In genomic region chr12:92363295-92364146, GRCh38 we compare ENCODE assay signal across 1 cellular context.
TF ChIP-seq lines count a peak whose summit lies in the region.

No MANE protein-coding gene starts in this region.

TF ChIP-seq in K562, 482 proteins besides CTCF, POLR2A, EP300 and RAD21 (continued from another document and continues in another):
- TF ChIP-seq CUX1 (CRISPR knock-in tag; IDR thresholded peaks at IDR 0.05) (no peak), PBX2 (CRISPR knock-in tag; IDR thresholded peaks at IDR 0.05; ENCODE audit: low read depth) (no peak), PBX2 (tag; conservative IDR thresholded peaks at IDR 0.05; ENCODE audit: low read depth) (no peak), CBX8 (IDR thresholded peaks at IDR 0.05; ENCODE audit: borderline replicate concordance, extremely low read depth, low read depth, low read length, poor library complexity, severe bottlenecking) (no peak), MTA1 (IDR thresholded peaks at IDR 0.05; ENCODE audit: borderline replicate concordance) (no peak), POLR3A (IDR thresholded peaks at IDR 0.05; ENCODE audit: borderline replicate concordance, extremely low read depth, insufficient read depth, insufficient read length) (no peak), SNIP1 (IDR thresholded peaks at IDR 0.05; ENCODE audit: low read depth) (no peak), MEF2A (IDR thresholded peaks at IDR 0.05; ENCODE audit: control insufficient read depth, low read depth, low read length) (no peak), HNRNPH1 (optimal IDR thresholded peaks at IDR 0.05; ENCODE audit: low read depth, low read length) (no peak), FOXK2 (conservative IDR thresholded peaks at IDR 0.05 in 1 of 2, IDR thresholded peaks at IDR 0.05 in 1 of 2; ENCODE audit: low read depth in 2 of 2) (0 out of 4 replicates have a peak, but pooled peaks of 1 of the 2 experiments have one; percentile 19), ATF1 (CRISPR knock-in tag; IDR thresholded peaks at IDR 0.05) (no peak), ATF1 (tag; IDR thresholded peaks at IDR 0.05) (no peak), E2F6 (IDR thresholded peaks at IDR 0.05; ENCODE audit: borderline replicate concordance in 1 of 2, extremely low read depth in 1 of 2, insufficient read depth in 1 of 2, insufficient read length in 1 of 2, low read depth in 1 of 2, low read length in 1 of 2, poor library complexity in 1 of 2, severe bottlenecking in 1 of 2) (peak in 1 of 2 experiments; percentile 55), BCOR (IDR thresholded peaks at IDR 0.05) (no peak), SRF (CRISPR knock-in tag; IDR thresholded peaks at IDR 0.05) (no peak), BRD9 (IDR thresholded peaks at IDR 0.05; ENCODE audit: low read depth, partially characterized antibody) (no peak), CBX5 (IDR thresholded peaks at IDR 0.05; ENCODE audit: borderline replicate concordance, low read depth) (no peak), TCF3 (CRISPR knock-in tag; IDR thresholded peaks at IDR 0.05) (peak; percentile 54), JUND (IDR thresholded peaks at IDR 0.05; ENCODE audit: borderline replicate concordance, low read depth, low read length) (0 out of 2 replicates have a peak, but pooled peaks have one; percentile 3), JUND (tag; IDR thresholded peaks at IDR 0.05; ENCODE audit: borderline replicate concordance, low read depth, low read length) (no peak; the same call in 2 of the 3 replicates), ZNF318 (IDR thresholded peaks at IDR 0.05; ENCODE audit: borderline replicate concordance in 1 of 2, low read depth in 1 of 2) (no peak), TARDBP (IDR thresholded peaks at IDR 0.05) (no peak), HOXB6 (CRISPR knock-in tag; IDR thresholded peaks at IDR 0.05; ENCODE audit: borderline replicate concordance) (no peak), HMBOX1 (IDR thresholded peaks at IDR 0.05) (peak; percentile 75), RFX7 (CRISPR knock-in tag; IDR thresholded peaks at IDR 0.05) (no peak), SOX6 (IDR thresholded peaks at IDR 0.05) (0 out of 2 replicates have a peak, but pooled peaks have one; percentile 15), PATZ1 (CRISPR knock-in tag; IDR thresholded peaks at IDR 0.05; ENCODE audit: borderline replicate concordance) (no peak), GATAD2A (IDR thresholded peaks at IDR 0.05) (no peak), TCF7 (IDR thresholded peaks at IDR 0.05; ENCODE audit: borderline replicate concordance) (no peak), TAL1 (IDR thresholded peaks at IDR 0.05) (peak; percentile 56), ZZZ3 (IDR thresholded peaks at IDR 0.05) (no peak), GTF2E2 (tag; IDR thresholded peaks at IDR 0.05) (no peak)
